8 cellular contexts compared by ENCODE assay signal in genomic region chr13:110712081-110712848, GRCh38. TPM values are rescaled to one million over a fixed set of nuclear protein-coding genes. Genes with fewer than 3 reads are reported as not detected.
DNase-seq lines count a peak whose midpoint lies in the region; ATAC-seq and TF ChIP-seq lines count a peak whose summit lies in the region.

No MANE protein-coding gene starts in this region.

- H3K4me3 ChIP-seq in ascending aorta, result peak overlapping the region; percentile 71 to 75
- H3K4me3 ChIP-seq in right cardiac atrium (ENCODE audit: low read length), result peak overlapping the region; percentile 60
- H3K4me3 ChIP-seq in uterus, result peak overlapping the region; percentile 80 to 84

- H3K36me3 ChIP-seq in ascending aorta (no peaks in the 10 kb centered on the region), uterus (no peaks in the 10 kb centered on the region)

- H3K4me1 ChIP-seq in ascending aorta (peaks cover 4 to 16% of the 10 kb centered on the region in 2 donors), right cardiac atrium (ENCODE audit: control insufficient read depth, insufficient read depth, low read length) (no peaks in the 10 kb centered on the region), uterus (peaks cover 0 to 6% of the 10 kb centered on the region in 2 donors)

- peak; percentile 94 for DNase-seq in NCI-H146 (lab: John Stamatoyannopoulos, UW)
- DNase-seq in T-helper 2 cell, result peak; percentile 74 to 91 (median 77)
- DNase-seq in ascending aorta (ENCODE audit: low spot score in 2 of 2), result peak; percentile 16 to 92
- DNase-seq in right cardiac atrium, result peak; percentile 87 to 96 (median 95)
- peak; percentile 92 for DNase-seq in putamen (ENCODE audit: low spot score)
- peak; percentile 84 to 85 for DNase-seq in uterus

- TF ChIP-seq POLR2A in GM15510 (IDR thresholded peaks at IDR 0.05; ENCODE audit: borderline replicate concordance, extremely low read depth, insufficient read length) (peak; percentile 83), uterus (IDR thresholded peaks at IDR 0.05) (peak; percentile 72 to 89)

- ATAC-seq in HG02840 (IDR thresholded peaks at IDR 0.05; ENCODE audit: low FRiP score, unreplicated experiment), result peak; percentile 25
- peak; percentile 72 to 75 for ATAC-seq in right cardiac atrium

- TF ChIP-seq CTCF in ascending aorta (IDR thresholded peaks at IDR 0.05), result no peak
- TF ChIP-seq CTCF in uterus (IDR thresholded peaks at IDR 0.05), result no peak

- no peaks in the 10 kb centered on the region for H3K9me3 ChIP-seq in ascending aorta
- no peaks in the 10 kb centered on the region for H3K9me3 ChIP-seq in right cardiac atrium (ENCODE audit: control insufficient read depth, low read length)
- no peaks in the 10 kb centered on the region for H3K9me3 ChIP-seq in uterus

- intact Hi-C loops in ascending aorta (cut with DNase I), result loop anchor here (1.0 to 10.0 kb wide), 9 partner anchors 97 to 657 kb away; partner anchors contain the start of genes ANKRD10, NAXD and RAB20
- intact Hi-C loops in right cardiac atrium (cut with DNase I), result loop anchor here in 1 of 4 donors (10.0 kb wide), 1 partner anchor 103 kb away; no protein-coding TSS in a partner anchor
- intact Hi-C loops in uterus (cut with DNase I; ENCODE audit: low total_unique reads), result loop anchor here (10.0 kb wide), 1 partner anchor 203 kb away; the partner anchor contains the start of gene ANKRD10

- H3K27ac ChIP-seq in ascending aorta, result peak overlapping the region; percentile 98 to 100
- H3K27ac ChIP-seq in right cardiac atrium (ENCODE audit: low read length), result peak overlapping the region; percentile 95
- H3K27ac ChIP-seq in uterus, result peak overlapping the region; percentile 99

- under 1% methylated on average over 58 of the region's 58 CpGs for WGBS in right cardiac atrium

- H3K27me3 ChIP-seq in ascending aorta (no peaks in the 10 kb centered on the region), right cardiac atrium (ENCODE audit: control insufficient read depth, insufficient read depth) (no peaks in the 10 kb centered on the region), uterus (no peaks in the 10 kb centered on the region)

RNA-seq across cellular contexts. Expression of gene ING1, which starts 1.2 kb away (rescaled TPM):
- 12.0 TPM for total RNA-seq in ascending aorta
- total RNA-seq in right cardiac atrium, result 1 to 10 TPM; 6.2 to 8.7 (median 7.7) TPM
- polyA plus RNA-seq in right cardiac atrium, result 6.6 TPM
- 10 to 100 TPM; 10.2 to 28.1 (median 19.5) TPM for total RNA-seq in uterus

RNA-seq across cellular contexts. Expression of gene CARS2, which starts 6.3 kb away (rescaled TPM):
- total RNA-seq in ascending aorta, result 41.0 TPM
- total RNA-seq in right cardiac atrium, result 10 to 100 TPM; 36.5 to 50.2 (median 37.4) TPM
- 51.0 TPM for polyA plus RNA-seq in right cardiac atrium
- 100 to 1,000 TPM in 1 of 4 donors, 10 to 100 TPM in 3; 27.4 to 229 (median 53.8) TPM for total RNA-seq in uterus

Comparison
In these comparisons a context has a peak if more than half of its experiments do, and no peak if none do; other contexts are left out.
1. Peak in every context shown above with its lines: DNase-seq, ATAC-seq, H3K4me3 ChIP-seq and H3K27ac ChIP-seq.